In genomic region chr22:33539902-33540751, GRCh38 we compare ENCODE assay signal across 10 cellular contexts.
DNase-seq lines count a peak whose midpoint lies in the region; ATAC-seq and TF ChIP-seq lines count a peak whose summit lies in the region.
"Had no signal": no experiment of that assay in that cellular context is flagged by ENCODE, and none has a peak within 500 bp of the region (broad histone marks: within the 10 kb centered on the region; RNA-seq: fewer than 3 reads in every experiment).

No MANE protein-coding gene starts in this region.

- no peaks in the 10 kb centered on the region for H3K9me3 Mint-ChIP-seq in activated CD4-positive, alpha-beta T cell treated with anti-CD3 and anti-CD28 coated beads for 36 hours (ENCODE audit: low read depth)
- H3K9me3 Mint-ChIP-seq: dendritic cell treated with granulocyte-macrophage colony-stimulating factor and Interleukin-4, amounts not matched to agents 40 ng/mL and 50 ng/mL, for 4 days had no signal

- H3K27me3 ChIP-seq in right lobe of liver (no peaks in the 10 kb centered on the region), tibial artery (no peaks in the 10 kb centered on the region)

- H3K4me3 ChIP-seq in choroid plexus epithelial cell (ENCODE audit: low read depth, low read length), result no peak overlapping the region
- no peak overlapping the region for H3K4me3 ChIP-seq in right lobe of liver
- H3K4me3 ChIP-seq in tibial artery, result no peak overlapping the region

- WGBS in right lobe of liver (ENCODE audit: insufficient coverage, low coverage, low lambda C conversion rate, missing lambda C conversion rate), result 23% methylated on average over 8 of the region's 8 CpGs

- peak; percentile 90 for DNase-seq in HT-29 (ENCODE audit: low spot score)
- DNase-seq in choroid plexus epithelial cell (ENCODE audit: low read depth), result peak; percentile 57
- peak; percentile 60 to 90 (median 80) for DNase-seq in right lobe of liver
- peak; percentile 83 for DNase-seq in tibial artery
- DNase-seq in inferior parietal cortex (ENCODE audit: extremely low spot score), result no peak
- no peak for DNase-seq in activated CD4-positive, alpha-beta T cell treated with anti-CD3 and anti-CD28 coated beads for 36 hours
- DNase-seq in NCI-H1436 treated with DMSO at 0.1 percent for 48 hours (lab: John Stamatoyannopoulos, UW), result no peak
- DNase-seq: KBM-7, OCI-M1 had no signal

- ATAC-seq in right lobe of liver, result peak; percentile 73 to 84 (median 79)
- ATAC-seq in activated CD4-positive, alpha-beta T cell treated with anti-CD3 and anti-CD28 coated beads for 36 hours, result no peak

- intact Hi-C loops in right lobe of liver (cut with DNase I), result no loop called here
- intact Hi-C loops in tibial artery (cut with DNase I; ENCODE audit: low total_unique reads), result no loop called here
- intact Hi-C loops in activated CD4-positive, alpha-beta T cell treated with anti-CD3 and anti-CD28 coated beads for 36 hours (cut with DNase I, micrococcal nuclease), result no loop called here

- H3K4me1 ChIP-seq in right lobe of liver (peaks cover 0 to 49% (median 11%) of the 10 kb centered on the region in 4 donors), tibial artery (peaks cover 0 to 31% (median 14%) of the 10 kb centered on the region in 4 donors)

- no peaks in the 10 kb centered on the region for H3K4me1 Mint-ChIP-seq in activated CD4-positive, alpha-beta T cell treated with anti-CD3 and anti-CD28 coated beads for 36 hours

- no peaks in the 10 kb centered on the region for H3K27me3 Mint-ChIP-seq in activated CD4-positive, alpha-beta T cell treated with anti-CD3 and anti-CD28 coated beads for 36 hours
- H3K27me3 Mint-ChIP-seq: dendritic cell treated with granulocyte-macrophage colony-stimulating factor and Interleukin-4, amounts not matched to agents 40 ng/mL and 50 ng/mL, for 4 days had no signal

- CTCF ChIA-PET in activated CD4-positive, alpha-beta T cell treated with anti-CD3 and anti-CD28 coated beads for 36 hours (lab: Charles Lee), result interaction anchor here (0.7 kb wide), 1 partner anchor 82 kb away, joined by 4 read pairs; no protein-coding TSS in a partner anchor

- TF ChIP-seq POLR2A in right lobe of liver (IDR thresholded peaks at IDR 0.05), result no peak

- no peaks in the 10 kb centered on the region for H3K36me3 Mint-ChIP-seq in activated CD4-positive, alpha-beta T cell treated with anti-CD3 and anti-CD28 coated beads for 36 hours (ENCODE audit: low read depth)

- POLR2A ChIA-PET in activated CD4-positive, alpha-beta T cell treated with anti-CD3 and anti-CD28 coated beads for 36 hours (lab: Charles Lee), result no interaction called here

- H3K9me3 ChIP-seq in right lobe of liver, result no peaks in the 10 kb centered on the region
- no peaks in the 10 kb centered on the region for H3K9me3 ChIP-seq in tibial artery

- H3K27ac ChIP-seq in right lobe of liver, result peak overlapping the region; percentile 51 to 83 (median 51)
- peak overlapping the region; percentile 14 to 32 for H3K27ac ChIP-seq in tibial artery

- H3K27ac Mint-ChIP-seq in activated CD4-positive, alpha-beta T cell treated with anti-CD3 and anti-CD28 coated beads for 36 hours, result no peak overlapping the region
- H3K27ac Mint-ChIP-seq: dendritic cell treated with granulocyte-macrophage colony-stimulating factor and Interleukin-4, amounts not matched to agents 40 ng/mL and 50 ng/mL, for 4 days had no signal

- H3K4me3 Mint-ChIP-seq in activated CD4-positive, alpha-beta T cell treated with anti-CD3 and anti-CD28 coated beads for 36 hours, result no peak overlapping the region
- H3K4me3 Mint-ChIP-seq: dendritic cell treated with granulocyte-macrophage colony-stimulating factor and Interleukin-4, amounts not matched to agents 40 ng/mL and 50 ng/mL, for 4 days had no signal

- H3K36me3 ChIP-seq in right lobe of liver (no peaks in the 10 kb centered on the region), tibial artery (no peaks in the 10 kb centered on the region)

- no peak for TF ChIP-seq CTCF in choroid plexus epithelial cell (conservative IDR thresholded peaks at IDR 0.05; ENCODE audit: low read depth, low read length)
- no peak for TF ChIP-seq CTCF in right lobe of liver (IDR thresholded peaks at IDR 0.05)
- no peak for TF ChIP-seq CTCF in tibial artery (IDR thresholded peaks at IDR 0.05)

Comparison
In these comparisons a context has a peak if more than half of its experiments do, and no peak if none do; other contexts are left out.
1. DNase-seq: peak in HT-29 (single experiment), choroid plexus epithelial cell (single experiment), right lobe of liver (3 of 3) and tibial artery (2 of 2); none in inferior parietal cortex (single experiment), activated CD4-positive, alpha-beta T cell treated with anti-CD3 and anti-CD28 coated beads for 36 hours (single experiment) and NCI-H1436 treated with DMSO at 0.1 percent for 48 hours (single experiment).